ENCODE assay signal across 2 cellular contexts in the genomic region with DNA sequence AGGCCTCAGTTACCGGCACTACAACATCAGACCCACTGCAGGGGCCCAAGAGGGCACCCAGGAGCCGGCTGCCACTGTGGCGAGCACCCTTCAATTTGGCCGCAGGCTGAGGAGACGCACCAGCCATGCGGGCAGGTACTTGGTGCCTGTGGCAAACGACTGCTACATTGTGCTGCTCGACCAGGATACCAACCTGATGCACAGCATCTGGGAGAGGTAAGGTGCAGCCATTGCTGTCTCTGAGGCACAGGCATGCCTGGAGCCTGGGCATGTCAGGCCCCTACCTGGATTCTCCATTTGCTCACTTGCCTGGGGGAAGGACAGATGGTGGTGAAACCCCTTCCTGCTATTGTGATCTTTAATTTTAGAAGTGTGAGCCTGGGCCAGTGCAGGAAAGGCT.
TF ChIP-seq lines count a peak whose summit lies in the region.

No MANE protein-coding gene starts in this region.

TF ChIP-seq in HEK293, 187 proteins besides CTCF, POLR2A, EP300 and RAD21:
- TF ChIP-seq KLF9 (tag by site-specific recombination; IDR thresholded peaks at IDR 0.05; ENCODE audit: low read depth) (no peak), ZSCAN16 (tag by site-specific recombination; IDR thresholded peaks at IDR 0.05) (no peak), RBAK (tag by site-specific recombination; IDR thresholded peaks at IDR 0.05) (no peak), ZNF2 (tag by site-specific recombination; IDR thresholded peaks at IDR 0.05) (no peak), SETDB1 (IDR thresholded peaks at IDR 0.05; ENCODE audit: insufficient read length, low read length) (peak; percentile 43), ZFHX2 (tag by site-specific recombination; conservative IDR thresholded peaks at IDR 0.05) (no peak), ZNF274 (IDR thresholded peaks at IDR 0.05; ENCODE audit: low read length) (no peak), ZNF274 (tag by site-specific recombination; IDR thresholded peaks at IDR 0.05; ENCODE audit: borderline replicate concordance) (no peak), ZNF366 (tag by site-specific recombination; conservative IDR thresholded peaks at IDR 0.05) (no peak), ZNF248 (tag by site-specific recombination; IDR thresholded peaks at IDR 0.05) (no peak), TRIM28 (IDR thresholded peaks at IDR 0.05; ENCODE audit: borderline replicate concordance, low read length) (peak; percentile 90; the same call in 1 of the 2 replicates), ZNF530 (tag by site-specific recombination; IDR thresholded peaks at IDR 0.05; ENCODE audit: low read depth) (no peak)
- TF ChIP-seq, protein P1, sequence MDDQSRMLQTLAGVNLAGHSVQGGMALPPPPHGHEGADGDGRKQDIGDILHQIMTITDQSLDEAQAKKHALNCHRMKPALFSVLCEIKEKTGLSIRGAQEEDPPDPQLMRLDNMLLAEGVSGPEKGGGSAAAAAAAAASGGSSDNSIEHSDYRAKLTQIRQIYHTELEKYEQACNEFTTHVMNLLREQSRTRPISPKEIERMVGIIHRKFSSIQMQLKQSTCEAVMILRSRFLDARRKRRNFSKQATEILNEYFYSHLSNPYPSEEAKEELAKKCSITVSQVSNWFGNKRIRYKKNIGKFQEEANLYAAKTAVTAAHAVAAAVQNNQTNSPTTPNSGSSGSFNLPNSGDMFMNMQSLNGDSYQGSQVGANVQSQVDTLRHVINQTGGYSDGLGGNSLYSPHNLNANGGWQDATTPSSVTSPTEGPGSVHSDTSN (CRISPR knock-in tag; IDR thresholded peaks at IDR 0.05): no peak

TF ChIP-seq in K562, 482 proteins besides CTCF, POLR2A, EP300 and RAD21:
- peak; percentile 48 for TF ChIP-seq ZFP36 (IDR thresholded peaks at IDR 0.05; ENCODE audit: low read depth, low read length, partially characterized antibody)
- TF ChIP-seq FOS (IDR thresholded peaks at IDR 0.05; ENCODE audit: extremely low read depth, insufficient read length): no peak
- TF ChIP-seq ZNF23 (CRISPR knock-in tag; IDR thresholded peaks at IDR 0.05): no peak
TF ChIP-seq in K562: peak in this region for 1.
